ENCODE assay signal across 8 cellular contexts in the genomic region with DNA sequence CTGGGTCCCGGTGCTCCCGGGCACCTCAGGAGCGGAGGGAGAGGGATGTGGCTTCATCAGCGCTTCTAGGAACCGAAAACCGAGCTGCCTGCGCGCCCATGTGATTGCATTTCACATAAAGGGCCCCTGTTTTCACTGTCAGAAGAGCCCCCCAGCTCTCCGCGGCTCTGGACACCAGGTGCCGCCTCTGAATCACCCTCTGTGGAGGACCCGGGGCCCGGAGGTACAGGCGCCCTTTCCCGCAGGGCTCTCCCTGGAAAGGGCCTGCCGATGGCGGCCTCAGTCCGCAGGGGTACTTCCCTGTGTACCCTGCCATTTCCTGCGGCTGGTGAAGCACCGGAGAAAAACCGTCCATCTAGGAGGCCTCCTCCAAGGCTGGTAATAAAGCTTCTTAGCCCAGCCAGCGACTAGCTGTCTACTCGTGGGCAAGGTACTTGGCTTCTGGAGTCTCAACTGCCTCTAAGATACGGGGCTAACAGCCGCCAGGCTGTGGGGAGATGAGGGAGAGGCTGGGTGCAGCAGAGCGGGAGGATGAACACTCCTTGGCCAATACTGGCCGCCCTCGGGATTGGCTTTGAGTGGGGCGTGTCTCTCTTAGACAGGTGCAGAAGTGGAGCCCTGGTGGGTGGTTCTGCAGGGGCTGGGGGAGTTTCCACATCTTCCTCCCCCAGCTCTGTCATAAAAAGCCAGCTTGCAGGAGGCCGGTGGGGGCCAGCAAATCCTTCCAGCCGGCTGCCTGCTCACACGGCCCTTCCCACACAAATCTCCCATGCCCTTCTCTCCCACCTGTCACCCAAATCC. TPM values are rescaled to one million over a fixed set of nuclear protein-coding genes. Genes with fewer than 3 reads are reported as not detected.
A peak's percentile ranks its signal among the peaks of the same experiment; 100 is the strongest.
DNase-seq lines count a peak whose midpoint lies in the region; ATAC-seq and TF ChIP-seq lines count a peak whose summit lies in the region.

No MANE protein-coding gene starts in this region.

- POLR2A ChIA-PET in HEK293 (lab: Yijun Ruan, JAX) = interaction anchor here (1.2 kb wide), 1 partner anchor 19 kb away, joined by 3 read pairs; no protein-coding TSS in a partner anchor
- POLR2A ChIA-PET in activated CD4-positive, alpha-beta T cell treated with anti-CD3 and anti-CD28 coated beads, Interleukin-2, amount 10 ng/mL, durations not matched to agents 7 days and 5 days (lab: Charles Lee) = interaction anchor here (1.0 kb wide), 2 partner anchors 68 to 69 kb away, joined by 3 to 7 read pairs; no protein-coding TSS in a partner anchor

- H3K9me3 ChIP-seq in HEK293 (ENCODE audit: control insufficient read depth, insufficient read depth, low read depth, low read length) = no peaks in the 10 kb centered on the region
- no peaks in the 10 kb centered on the region for H3K9me3 ChIP-seq in esophagus (ENCODE audit: control insufficient read depth in 2 of 2, insufficient read depth in 1 of 2, low read depth in 1 of 2, low read length in 1 of 2)
- H3K9me3 ChIP-seq in psoas muscle = no peaks in the 10 kb centered on the region

- H3K27ac ChIP-seq in HEK293 (ENCODE audit: extremely low read depth, low read depth, low read length) = no peak overlapping the region
- H3K27ac ChIP-seq in esophagus (ENCODE audit: low read depth in 2 of 2, low read length in 1 of 2) = peak overlapping the region in 1 of 2 donors; percentile 8
- peak overlapping the region; percentile 1 for H3K27ac ChIP-seq in psoas muscle

- H3K27me3 ChIP-seq in esophagus (ENCODE audit: control insufficient read depth in 1 of 2, insufficient read depth in 2 of 2, low read length in 2 of 2) = peaks cover 0 to 8% of the 10 kb centered on the region in 2 donors
- peaks cover 0 to 40% (median 16%) of the 10 kb centered on the region in 3 donors for H3K27me3 ChIP-seq in psoas muscle (ENCODE audit: insufficient read depth in 3 of 3, low read length in 2 of 3)

- H3K4me1 Mint-ChIP-seq in activated CD4-positive, alpha-beta T cell treated with anti-CD3 and anti-CD28 coated beads, Interleukin-2, amount 10 ng/mL, durations not matched to agents 7 days and 5 days = peaks cover 70% of the 10 kb centered on the region

- DNase-seq in C1 segment of cervical spinal cord (lab: John Stamatoyannopoulos, UW) (peak in 8 of 14 donors; percentile 25 to 65 (median 47)), psoas muscle (no peak), ureter (ENCODE audit: low spot score) (no peak), omental fat pad (ENCODE audit: low spot score) (no peak), NCI-H1105 treated with DMSO at 0.1 percent for 48 hours (lab: John Stamatoyannopoulos, UW) (no peak)
- DNase-seq in activated CD4-positive, alpha-beta T cell treated with anti-CD3 and anti-CD28 coated beads, Interleukin-2, amount 10 ng/mL, durations not matched to agents 7 days and 5 days = peak; percentile 39

- CTCF ChIA-PET in HEK293 (lab: Yijun Ruan, JAX) = interaction anchor here (1.2 kb wide), 1 partner anchor 243 kb away, joined by 3 read pairs; no protein-coding TSS in a partner anchor
- CTCF ChIA-PET in activated CD4-positive, alpha-beta T cell treated with anti-CD3 and anti-CD28 coated beads, Interleukin-2, amount 10 ng/mL, durations not matched to agents 7 days and 5 days (lab: Charles Lee) = interaction anchor here (0.6 to 1.4 kb wide), 11 partner anchors 9 to 286 kb away, joined by 3 to 5 read pairs (median 3); a partner anchor contains a TSS

- no peaks in the 10 kb centered on the region for H3K9me3 Mint-ChIP-seq in activated CD4-positive, alpha-beta T cell treated with anti-CD3 and anti-CD28 coated beads, Interleukin-2, amount 10 ng/mL, durations not matched to agents 7 days and 5 days

- intact Hi-C loops in psoas muscle (cut with DNase I) = loop anchor here in 1 of 2 donors (10.0 kb wide), 1 partner anchor 88 kb away; no protein-coding TSS in a partner anchor

- no peak overlapping the region for H3K4me3 ChIP-seq in HEK293 (ENCODE audit: low read depth, low read length)
- peak overlapping the region; percentile 38 to 57 for H3K4me3 ChIP-seq in esophagus (ENCODE audit: low read depth in 1 of 2, low read length in 2 of 2)
- peak overlapping the region; percentile 69 for H3K4me3 ChIP-seq in psoas muscle

- 11 to 16% methylated on average over 31 to 32 of the region's 32 CpGs for WGBS in esophagus, 2 donors
- 8 to 14% (median 9%) methylated on average over 31 to 32 of the region's 32 CpGs for WGBS in psoas muscle, 3 donors

- peak overlapping the region; percentile 76 for H3K27ac Mint-ChIP-seq in activated CD4-positive, alpha-beta T cell treated with anti-CD3 and anti-CD28 coated beads, Interleukin-2, amount 10 ng/mL, durations not matched to agents 7 days and 5 days

- no peaks in the 10 kb centered on the region for H3K4me1 ChIP-seq in HEK293 (ENCODE audit: control insufficient read depth, insufficient read depth, low read length)
- H3K4me1 ChIP-seq in esophagus (ENCODE audit: control insufficient read depth in 2 of 2, insufficient read depth in 2 of 2, low read length in 1 of 2) = peaks cover 0 to 5% of the 10 kb centered on the region in 2 donors
- H3K4me1 ChIP-seq in psoas muscle = peaks cover 4% of the 10 kb centered on the region

- no peak for ATAC-seq in psoas muscle
- no peak for ATAC-seq in omental fat pad (ENCODE audit: low FRiP score)

- peaks cover 44% of the 10 kb centered on the region for H3K36me3 Mint-ChIP-seq in activated CD4-positive, alpha-beta T cell treated with anti-CD3 and anti-CD28 coated beads, Interleukin-2, amount 10 ng/mL, durations not matched to agents 7 days and 5 days (ENCODE audit: low read depth)

- peak overlapping the region; percentile 78 for H3K4me3 Mint-ChIP-seq in activated CD4-positive, alpha-beta T cell treated with anti-CD3 and anti-CD28 coated beads, Interleukin-2, amount 10 ng/mL, durations not matched to agents 7 days and 5 days

- no peaks in the 10 kb centered on the region for H3K36me3 ChIP-seq in HEK293 (ENCODE audit: control insufficient read depth in 2 of 2, insufficient read depth in 1 of 2, low read length in 2 of 2)
- H3K36me3 ChIP-seq in esophagus (ENCODE audit: control insufficient read depth in 2 of 2, insufficient read depth in 2 of 2, low read length in 1 of 2) = no peaks in the 10 kb centered on the region
- H3K36me3 ChIP-seq in psoas muscle (ENCODE audit: insufficient read depth in 1 of 2, low read depth in 1 of 2) = no peaks in the 10 kb centered on the region

- no peaks in the 10 kb centered on the region for H3K27me3 Mint-ChIP-seq in activated CD4-positive, alpha-beta T cell treated with anti-CD3 and anti-CD28 coated beads, Interleukin-2, amount 10 ng/mL, durations not matched to agents 7 days and 5 days

- TF ChIP-seq CTCF in HEK293 (tag by site-specific recombination; IDR thresholded peaks at IDR 0.05) = no peak
- no peak for TF ChIP-seq CTCF in psoas muscle (IDR thresholded peaks at IDR 0.05)
- no peak for TF ChIP-seq CTCF in omental fat pad (IDR thresholded peaks at IDR 0.05)

TF ChIP-seq in HEK293, 187 proteins besides CTCF, POLR2A, EP300 and RAD21:
- TF ChIP-seq ZNF660 (tag by site-specific recombination; IDR thresholded peaks at IDR 0.05) (no peak), ZFHX2 (tag by site-specific recombination; conservative IDR thresholded peaks at IDR 0.05) (peak; percentile 84), GLIS2 (tag by site-specific recombination; IDR thresholded peaks at IDR 0.05) (no peak), EGR2 (tag by site-specific recombination; IDR thresholded peaks at IDR 0.05; ENCODE audit: low read depth) (peak; percentile 96)
- TF ChIP-seq, protein P1, sequence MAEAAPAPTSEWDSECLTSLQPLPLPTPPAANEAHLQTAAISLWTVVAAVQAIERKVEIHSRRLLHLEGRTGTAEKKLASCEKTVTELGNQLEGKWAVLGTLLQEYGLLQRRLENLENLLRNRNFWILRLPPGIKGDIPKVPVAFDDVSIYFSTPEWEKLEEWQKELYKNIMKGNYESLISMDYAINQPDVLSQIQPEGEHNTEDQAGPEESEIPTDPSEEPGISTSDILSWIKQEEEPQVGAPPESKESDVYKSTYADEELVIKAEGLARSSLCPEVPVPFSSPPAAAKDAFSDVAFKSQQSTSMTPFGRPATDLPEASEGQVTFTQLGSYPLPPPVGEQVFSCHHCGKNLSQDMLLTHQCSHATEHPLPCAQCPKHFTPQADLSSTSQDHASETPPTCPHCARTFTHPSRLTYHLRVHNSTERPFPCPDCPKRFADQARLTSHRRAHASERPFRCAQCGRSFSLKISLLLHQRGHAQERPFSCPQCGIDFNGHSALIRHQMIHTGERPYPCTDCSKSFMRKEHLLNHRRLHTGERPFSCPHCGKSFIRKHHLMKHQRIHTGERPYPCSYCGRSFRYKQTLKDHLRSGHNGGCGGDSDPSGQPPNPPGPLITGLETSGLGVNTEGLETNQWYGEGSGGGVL (tag by site-specific recombination; IDR thresholded peaks at IDR 0.05) = no peak

RNA-seq across cellular contexts. Expression of a gene that starts 1.6 kb away (rescaled TPM):
- 10 to 100 TPM; 63.6 to 67.4 TPM for total RNA-seq in activated CD4-positive, alpha-beta T cell treated with anti-CD3 and anti-CD28 coated beads, Interleukin-2, amount 10 ng/mL, durations not matched to agents 7 days and 5 days
- polyA plus RNA-seq in esophagus (1 to 10 TPM; 1.0 to 1.5 TPM), psoas muscle (1 to 10 TPM; 1.6 to 4.1 (median 2.3) TPM)
- total RNA-seq in psoas muscle (1 to 10 TPM; 2.9 to 5.2 (median 5.1) TPM), ureter (10.4 TPM), omental fat pad (10 to 100 TPM in 3 of 4 donors, 1 to 10 TPM in 1; 7.1 to 48.4 (median 21.6) TPM)

RNA-seq across cellular contexts. Expression of a gene that starts 58.8 kb away (rescaled TPM):
- total RNA-seq in activated CD4-positive, alpha-beta T cell treated with anti-CD3 and anti-CD28 coated beads, Interleukin-2, amount 10 ng/mL, durations not matched to agents 7 days and 5 days = 1 to 10 TPM; 7.8 to 8.1 TPM
- polyA plus RNA-seq in esophagus (1 to 10 TPM; 5.2 to 6.3 TPM), psoas muscle (1 to 10 TPM; 5.3 to 9.3 (median 6.8) TPM)
- total RNA-seq in psoas muscle (1 to 10 TPM; 3.8 to 5.3 (median 4.7) TPM), ureter (8.9 TPM), omental fat pad (10 to 100 TPM in 1 of 4 donors, 1 to 10 TPM in 3; 7.1 to 11.9 (median 7.7) TPM)

Comparison
In these comparisons a context has a peak if more than half of its experiments do, and no peak if none do; other contexts are left out.
1. DNase-seq: peak in C1 segment of cervical spinal cord (8 of 14) and activated CD4-positive, alpha-beta T cell treated with anti-CD3 and anti-CD28 coated beads, Interleukin-2, amount 10 ng/mL, durations not matched to agents 7 days and 5 days (single experiment); none in psoas muscle (0 of 2), ureter (single experiment), omental fat pad (single experiment) and NCI-H1105 treated with DMSO at 0.1 percent for 48 hours (single experiment).